Comparison of ENCODE assay signal across 1 cellular context in the genomic region with DNA sequence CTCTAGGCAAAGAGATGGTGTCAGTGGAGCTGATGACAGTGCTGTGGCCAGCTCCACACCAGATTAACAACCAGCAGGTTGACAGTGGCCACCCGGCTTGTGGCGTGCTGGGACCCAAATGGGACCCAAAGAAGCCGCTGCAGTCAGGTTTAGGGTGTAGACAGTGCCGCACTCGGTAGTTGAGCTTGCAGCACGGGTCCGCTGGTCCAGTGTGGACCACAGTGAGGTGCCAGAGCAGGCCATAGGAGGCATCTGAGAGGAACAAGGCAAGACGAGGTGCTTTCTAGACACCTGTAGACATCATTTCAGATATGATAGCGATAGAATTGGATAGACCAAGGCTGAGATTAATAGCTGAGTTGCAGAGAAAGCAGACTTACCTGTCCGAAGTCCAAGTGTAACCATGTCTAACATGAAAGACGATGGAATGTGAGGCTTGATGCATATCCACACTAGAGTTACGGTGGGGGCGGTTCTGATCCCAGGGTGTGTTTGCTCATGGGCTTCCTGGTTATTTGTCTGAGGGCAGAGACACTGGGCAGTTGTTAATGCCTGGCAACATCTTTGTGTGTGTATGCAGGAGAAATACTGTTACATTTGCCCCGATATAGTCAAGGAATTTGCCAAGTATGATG.
TF ChIP-seq lines count a peak whose summit lies in the region.

No MANE protein-coding gene starts in this region.

TF ChIP-seq in HepG2, 621 proteins besides CTCF, POLR2A, EP300 and RAD21 (continued from another document):
- peak; percentile 64 for TF ChIP-seq PATZ1 (CRISPR knock-in tag; IDR thresholded peaks at IDR 0.05)
- TF ChIP-seq ZNF792 (CRISPR knock-in tag; IDR thresholded peaks at IDR 0.05), result 0 out of 2 replicates have a peak, but pooled peaks have one; percentile 23
- 0 out of 2 replicates have a peak, but pooled peaks have one; percentile 16 for TF ChIP-seq ELF3 (CRISPR knock-in tag; IDR thresholded peaks at IDR 0.05)
- TF ChIP-seq ZBTB33 (CRISPR knock-in tag; IDR thresholded peaks at IDR 0.05), result peak; percentile 61; the same call in 1 of the 2 replicates
- peak; percentile 19; the same call in 1 of the 2 replicates for TF ChIP-seq FOXP4 (CRISPR knock-in tag; IDR thresholded peaks at IDR 0.05)
- peak; percentile 58 for TF ChIP-seq HNF4A (CRISPR knock-in tag; IDR thresholded peaks at IDR 0.05)
- TF ChIP-seq, protein P1, sequence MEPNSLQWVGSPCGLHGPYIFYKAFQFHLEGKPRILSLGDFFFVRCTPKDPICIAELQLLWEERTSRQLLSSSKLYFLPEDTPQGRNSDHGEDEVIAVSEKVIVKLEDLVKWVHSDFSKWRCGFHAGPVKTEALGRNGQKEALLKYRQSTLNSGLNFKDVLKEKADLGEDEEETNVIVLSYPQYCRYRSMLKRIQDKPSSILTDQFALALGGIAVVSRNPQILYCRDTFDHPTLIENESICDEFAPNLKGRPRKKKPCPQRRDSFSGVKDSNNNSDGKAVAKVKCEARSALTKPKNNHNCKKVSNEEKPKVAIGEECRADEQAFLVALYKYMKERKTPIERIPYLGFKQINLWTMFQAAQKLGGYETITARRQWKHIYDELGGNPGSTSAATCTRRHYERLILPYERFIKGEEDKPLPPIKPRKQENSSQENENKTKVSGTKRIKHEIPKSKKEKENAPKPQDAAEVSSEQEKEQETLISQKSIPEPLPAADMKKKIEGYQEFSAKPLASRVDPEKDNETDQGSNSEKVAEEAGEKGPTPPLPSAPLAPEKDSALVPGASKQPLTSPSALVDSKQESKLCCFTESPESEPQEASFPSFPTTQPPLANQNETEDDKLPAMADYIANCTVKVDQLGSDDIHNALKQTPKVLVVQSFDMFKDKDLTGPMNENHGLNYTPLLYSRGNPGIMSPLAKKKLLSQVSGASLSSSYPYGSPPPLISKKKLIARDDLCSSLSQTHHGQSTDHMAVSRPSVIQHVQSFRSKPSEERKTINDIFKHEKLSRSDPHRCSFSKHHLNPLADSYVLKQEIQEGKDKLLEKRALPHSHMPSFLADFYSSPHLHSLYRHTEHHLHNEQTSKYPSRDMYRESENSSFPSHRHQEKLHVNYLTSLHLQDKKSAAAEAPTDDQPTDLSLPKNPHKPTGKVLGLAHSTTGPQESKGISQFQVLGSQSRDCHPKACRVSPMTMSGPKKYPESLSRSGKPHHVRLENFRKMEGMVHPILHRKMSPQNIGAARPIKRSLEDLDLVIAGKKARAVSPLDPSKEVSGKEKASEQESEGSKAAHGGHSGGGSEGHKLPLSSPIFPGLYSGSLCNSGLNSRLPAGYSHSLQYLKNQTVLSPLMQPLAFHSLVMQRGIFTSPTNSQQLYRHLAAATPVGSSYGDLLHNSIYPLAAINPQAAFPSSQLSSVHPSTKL (CRISPR knock-in tag; IDR thresholded peaks at IDR 0.05), result peak; percentile 42; the same call in 1 of the 2 replicates
- peak; percentile 31 for TF ChIP-seq GATAD2A (CRISPR knock-in tag; IDR thresholded peaks at IDR 0.05)
- TF ChIP-seq SALL1 (CRISPR knock-in tag; IDR thresholded peaks at IDR 0.05), result peak; percentile 42; the same call in 1 of the 2 replicates
- peak; percentile 26 for TF ChIP-seq TEAD3 (CRISPR knock-in tag; optimal IDR thresholded peaks at IDR 0.05; ENCODE audit: borderline replicate concordance)
